Comparison of ENCODE assay signal across 17 cellular contexts in genomic region chr3:7568526-7569184, GRCh38.
A peak's percentile ranks its signal among the peaks of the same experiment; 100 is the strongest.
DNase-seq lines count a peak whose midpoint lies in the region; ATAC-seq and TF ChIP-seq lines count a peak whose summit lies in the region.
"Had no signal": no experiment of that assay in that cellular context is flagged by ENCODE, and none has a peak within 500 bp of the region (broad histone marks: within the 10 kb centered on the region; RNA-seq: fewer than 3 reads in every experiment).

No MANE protein-coding gene starts in this region.

- H3K9me3 Mint-ChIP-seq in GM23338, result peaks cover 31% of the 10 kb centered on the region

- no peaks in the 10 kb centered on the region for H3K79me2 ChIP-seq in GM23338 (replicated peaks; ENCODE audit: insufficient read depth)

- DNase-seq in Right ventricle myocardium inferior (ENCODE audit: missing footprints) (peak; percentile 61), left cardiac atrium (no peak), GM23338 (ENCODE audit: low spot score) (no peak), spleen (peak; percentile 50), mesenteric fat pad (ENCODE audit: low spot score) (no peak)
- DNase-seq: AML-193; Caco-2; Calu3; CD4-positive, alpha-beta T cell; CD8-positive, alpha-beta T cell; DMS79 treated with DMSO at 0.1 percent for 48 hours; GF-D8 had no signal

- no peaks in the 10 kb centered on the region for H3K4me1 Mint-ChIP-seq in GM23338
- H3K4me1 Mint-ChIP-seq: B cell had no signal

- H3K27me3 ChIP-seq in GM23338 (ENCODE audit: insufficient read depth) (no peaks in the 10 kb centered on the region), spleen (replicated peaks in 1 of 7) (no peaks in the 10 kb centered on the region)
- H3K27me3 ChIP-seq: BLaER1 treated with 17β-estradiol and CSF1 and Interleukin-3, amounts not matched to agents 10 nM and 100 nM had no signal

- no peak for TF ChIP-seq CTCF in GM23338 (conservative IDR thresholded peaks at IDR 0.05; ENCODE audit: low read depth in 2 of 2)
- no peak for TF ChIP-seq CTCF in spleen (IDR thresholded peaks at IDR 0.05 in 8 of 11, conservative IDR thresholded peaks at IDR 0.05 in 3 of 11)

- no peak overlapping the region for H3K4me3 ChIP-seq in GM23338
- H3K4me3 ChIP-seq in spleen, result no peak overlapping the region
- H3K4me3 ChIP-seq: A549; BLaER1 treated with 17β-estradiol and CSF1 and Interleukin-3, amounts not matched to agents 10 nM and 100 nM had no signal

- no peak for ATAC-seq in Right ventricle myocardium inferior
- ATAC-seq in left cardiac atrium, result no peak
- no peak for ATAC-seq in GM23338
- ATAC-seq: A549; CD8-positive, alpha-beta T cell had no signal

- no peaks in the 10 kb centered on the region for H3K9me2 ChIP-seq in GM23338 (ENCODE audit: insufficient read depth)

- no peaks in the 10 kb centered on the region for H3K36me3 ChIP-seq in GM23338 (ENCODE audit: insufficient read depth)
- no peaks in the 10 kb centered on the region for H3K36me3 ChIP-seq in spleen
- H3K36me3 ChIP-seq: BLaER1 treated with 17β-estradiol and CSF1 and Interleukin-3, amounts not matched to agents 10 nM and 100 nM had no signal

- no peak for TF ChIP-seq POLR2A in spleen (IDR thresholded peaks at IDR 0.05)

- H3K4me3 Mint-ChIP-seq in GM23338, result no peak overlapping the region
- H3K4me3 Mint-ChIP-seq: B cell; CD4-positive, alpha-beta T cell; CD8-positive, alpha-beta T cell had no signal

- peaks cover 0 to 33% (median 22%) of the 10 kb centered on the region in 8 donors for H3K9me3 ChIP-seq in spleen
- H3K9me3 ChIP-seq: A549, Caco-2 had no signal

- H3K27ac ChIP-seq in GM23338 (ENCODE audit: low read depth), result no peak overlapping the region
- no peak overlapping the region for H3K27ac ChIP-seq in spleen
- H3K27ac ChIP-seq: 22Rv1; A549; BLaER1 treated with 17β-estradiol and CSF1 and Interleukin-3, amounts not matched to agents 10 nM and 100 nM; C4-2B had no signal

- H3K4me2 ChIP-seq in GM23338, result no peak overlapping the region
- H3K4me2 ChIP-seq: A549 had no signal

- H4K20me1 ChIP-seq in GM23338 (replicated peaks; ENCODE audit: insufficient read depth), result no peaks in the 10 kb centered on the region
- H4K20me1 ChIP-seq: BLaER1 treated with 17β-estradiol and CSF1 and Interleukin-3, amounts not matched to agents 10 nM and 100 nM had no signal

- intact Hi-C loops in Right ventricle myocardium inferior (cut with DNase I), result no loop called here
- intact Hi-C loops in left cardiac atrium (cut with DNase I), result no loop called here
- intact Hi-C loops in spleen (cut with DNase I; ENCODE audit: low total_unique reads), result no loop called here

- H3K27me3 Mint-ChIP-seq in GM23338 (ENCODE audit: insufficient read depth, low read depth, poor library complexity), result no peaks in the 10 kb centered on the region
- H3K27me3 Mint-ChIP-seq: B cell; CD4-positive, alpha-beta T cell had no signal

- peaks cover 20% of the 10 kb centered on the region for H3K36me3 Mint-ChIP-seq in GM23338 (ENCODE audit: low read depth)
- H3K36me3 Mint-ChIP-seq: CD8-positive, alpha-beta T cell had no signal

- 90 to 99% (median 97%) methylated on average over 13 to 34 of the region's 34 CpGs for WGBS in spleen, 5 donors

- H2AFZ ChIP-seq in GM23338, result 0 out of 2 replicates have a peak overlapping the region, but pooled peaks have one; percentile 47

- H3K27ac Mint-ChIP-seq in GM23338, result no peak overlapping the region
- H3K27ac Mint-ChIP-seq: B cell; CD4-positive, alpha-beta T cell; CD8-positive, alpha-beta T cell had no signal

- H3K4me1 ChIP-seq in GM23338 (ENCODE audit: insufficient read depth) (no peaks in the 10 kb centered on the region), spleen (no peaks in the 10 kb centered on the region)
- H3K4me1 ChIP-seq: A549, Caco-2 had no signal

- no peaks in the 10 kb centered on the region for H3F3A ChIP-seq in GM23338 (replicated peaks; ENCODE audit: low read depth)

TF ChIP-seq in GM23338, 12 proteins besides CTCF, POLR2A, EP300 and RAD21 (continues in another document):
- no peak for TF ChIP-seq ETS1 (IDR thresholded peaks at IDR 0.05)
- TF ChIP-seq STAT1 (IDR thresholded peaks at IDR 0.05; ENCODE audit: unreplicated experiment), result no peak
- TF ChIP-seq, protein P1, sequence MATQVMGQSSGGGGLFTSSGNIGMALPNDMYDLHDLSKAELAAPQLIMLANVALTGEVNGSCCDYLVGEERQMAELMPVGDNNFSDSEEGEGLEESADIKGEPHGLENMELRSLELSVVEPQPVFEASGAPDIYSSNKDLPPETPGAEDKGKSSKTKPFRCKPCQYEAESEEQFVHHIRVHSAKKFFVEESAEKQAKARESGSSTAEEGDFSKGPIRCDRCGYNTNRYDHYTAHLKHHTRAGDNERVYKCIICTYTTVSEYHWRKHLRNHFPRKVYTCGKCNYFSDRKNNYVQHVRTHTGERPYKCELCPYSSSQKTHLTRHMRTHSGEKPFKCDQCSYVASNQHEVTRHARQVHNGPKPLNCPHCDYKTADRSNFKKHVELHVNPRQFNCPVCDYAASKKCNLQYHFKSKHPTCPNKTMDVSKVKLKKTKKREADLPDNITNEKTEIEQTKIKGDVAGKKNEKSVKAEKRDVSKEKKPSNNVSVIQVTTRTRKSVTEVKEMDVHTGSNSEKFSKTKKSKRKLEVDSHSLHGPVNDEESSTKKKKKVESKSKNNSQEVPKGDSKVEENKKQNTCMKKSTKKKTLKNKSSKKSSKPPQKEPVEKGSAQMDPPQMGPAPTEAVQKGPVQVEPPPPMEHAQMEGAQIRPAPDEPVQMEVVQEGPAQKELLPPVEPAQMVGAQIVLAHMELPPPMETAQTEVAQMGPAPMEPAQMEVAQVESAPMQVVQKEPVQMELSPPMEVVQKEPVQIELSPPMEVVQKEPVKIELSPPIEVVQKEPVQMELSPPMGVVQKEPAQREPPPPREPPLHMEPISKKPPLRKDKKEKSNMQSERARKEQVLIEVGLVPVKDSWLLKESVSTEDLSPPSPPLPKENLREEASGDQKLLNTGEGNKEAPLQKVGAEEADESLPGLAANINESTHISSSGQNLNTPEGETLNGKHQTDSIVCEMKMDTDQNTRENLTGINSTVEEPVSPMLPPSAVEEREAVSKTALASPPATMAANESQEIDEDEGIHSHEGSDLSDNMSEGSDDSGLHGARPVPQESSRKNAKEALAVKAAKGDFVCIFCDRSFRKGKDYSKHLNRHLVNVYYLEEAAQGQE (IDR thresholded peaks at IDR 0.05; ENCODE audit: unreplicated experiment), result no peak
- no peak for TF ChIP-seq ZNF114 (CRISPR knock-in tag; IDR thresholded peaks at IDR 0.05)
- no peak for TF ChIP-seq ZNF331 (CRISPR knock-in tag; IDR thresholded peaks at IDR 0.05; ENCODE audit: low read depth)
- TF ChIP-seq CREB1 (CRISPR knock-in tag; IDR thresholded peaks at IDR 0.05; ENCODE audit: low read depth), result no peak
- no peak for TF ChIP-seq NANOG (IDR thresholded peaks at IDR 0.05; ENCODE audit: borderline replicate concordance)
- TF ChIP-seq JUNB (IDR thresholded peaks at IDR 0.05; ENCODE audit: unreplicated experiment), result no peak
- TF ChIP-seq EZH2 (IDR thresholded peaks at IDR 0.05; ENCODE audit: low read depth, unreplicated experiment), result no peak
- TF ChIP-seq EZH2phosphoT487 (IDR thresholded peaks at IDR 0.05; ENCODE audit: unreplicated experiment), result no peak

Comparison
In these comparisons a context has a peak if more than half of its experiments do, and no peak if none do; other contexts are left out.
1. DNase-seq: peak in Right ventricle myocardium inferior (single experiment) and spleen (single experiment); none in left cardiac atrium (single experiment), GM23338 (single experiment) and mesenteric fat pad (single experiment).